Comparison of ENCODE assay signal across 12 cellular contexts in genomic region chr9:77712533-77713130, GRCh38.
DNase-seq lines count a peak whose midpoint lies in the region; ATAC-seq and TF ChIP-seq lines count a peak whose summit lies in the region.
"Had no signal": no experiment of that assay in that cellular context is flagged by ENCODE, and none has a peak within 500 bp of the region (broad histone marks: within the 10 kb centered on the region; RNA-seq: fewer than 3 reads in every experiment).

No MANE protein-coding gene starts in this region.

- WGBS in hepatocyte (ENCODE audit: low lambda C conversion rate, missing lambda C conversion rate): 60% methylated on average over 9 of the region's 9 CpGs

- ATAC-seq in GM18867 (IDR thresholded peaks at IDR 0.05; ENCODE audit: unreplicated experiment) (no peak), HG02798 (IDR thresholded peaks at IDR 0.05; ENCODE audit: poor library complexity, unreplicated experiment) (no peak), HG03442 (IDR thresholded peaks at IDR 0.05; ENCODE audit: unreplicated experiment) (no peak)
- ATAC-seq: stimulated activated naive B cell treated with anti-CD40 and anti-IgM and Interleukin-4, amounts not matched to agents 10 μg/mL and 1 μg/mL and 100 μg/mL, for 72 hours had no signal

- H3K36me3 ChIP-seq in hepatocyte (replicated peaks; ENCODE audit: insufficient read depth, low read depth): no peaks in the 10 kb centered on the region
- H3K36me3 ChIP-seq: lower lobe of right lung, spleen had no signal

- H3K4me1 ChIP-seq in hepatocyte (ENCODE audit: insufficient read depth): peaks cover 28% of the 10 kb centered on the region

- H4K20me1 ChIP-seq in hepatocyte (ENCODE audit: insufficient read depth, poor library complexity, severe bottlenecking): no peaks in the 10 kb centered on the region

- DNase-seq in AG04449 (ENCODE audit: low read depth, low spot score): peak; percentile 82
- peak; percentile 93 for DNase-seq in HCEC 1CT
- DNase-seq in amniotic epithelial cell (ENCODE audit: low read depth): peak; percentile 97
- peak; percentile 33 for DNase-seq in hepatocyte (ENCODE audit: low spot score)
- no peak for DNase-seq in NCI-H2171 treated with DMSO at 0.1 percent for 48 hours (lab: John Stamatoyannopoulos, UW)
- DNase-seq: lower lobe of right lung; NCI-H774; spleen; stimulated activated naive B cell treated with anti-CD40 and anti-IgM and Interleukin-4, amounts not matched to agents 10 μg/mL and 1 μg/mL and 100 μg/mL, for 72 hours had no signal

- no peaks in the 10 kb centered on the region for H3K9me2 ChIP-seq in hepatocyte (replicated peaks; ENCODE audit: insufficient read depth)

- CTCF ChIA-PET in AG04449 (lab: Yijun Ruan, JAX): interaction anchor here (0.6 to 1.7 kb wide), 3 partner anchors 10 to 280 kb away, joined by 3 read pairs; no protein-coding TSS in a partner anchor

- no peaks in the 10 kb centered on the region for H3K27me3 ChIP-seq in hepatocyte
- H3K27me3 ChIP-seq: spleen had no signal

- no peak for TF ChIP-seq CTCF in AG04449 (IDR thresholded peaks at IDR 0.05; ENCODE audit: insufficient read depth, low read length, missing control alignments)
- TF ChIP-seq CTCF in hepatocyte (IDR thresholded peaks at IDR 0.05; ENCODE audit: poor library complexity): no peak

- H3K4me3 ChIP-seq in AG04449 (ENCODE audit: low read depth, low read length): no peak overlapping the region
- H3K4me3 ChIP-seq in hepatocyte: no peak overlapping the region
- H3K4me3 ChIP-seq: lower lobe of right lung, spleen had no signal

- no peak overlapping the region for H3K4me2 ChIP-seq in hepatocyte

- POLR2A ChIA-PET in AG04449 (lab: Yijun Ruan, JAX): interaction anchor here (0.7 kb wide), 1 partner anchor 18 kb away, joined by 3 read pairs; no protein-coding TSS in a partner anchor

- H2AFZ ChIP-seq in hepatocyte: no peak overlapping the region

- H3K9me3 ChIP-seq in hepatocyte (ENCODE audit: low read depth): no peaks in the 10 kb centered on the region
- H3K9me3 ChIP-seq: lower lobe of right lung had no signal

- no peaks in the 10 kb centered on the region for H3K79me2 ChIP-seq in hepatocyte

- peak overlapping the region; percentile 73 for H3K27ac ChIP-seq in hepatocyte
- H3K27ac ChIP-seq: lower lobe of right lung, spleen had no signal
